In the genomic region with DNA sequence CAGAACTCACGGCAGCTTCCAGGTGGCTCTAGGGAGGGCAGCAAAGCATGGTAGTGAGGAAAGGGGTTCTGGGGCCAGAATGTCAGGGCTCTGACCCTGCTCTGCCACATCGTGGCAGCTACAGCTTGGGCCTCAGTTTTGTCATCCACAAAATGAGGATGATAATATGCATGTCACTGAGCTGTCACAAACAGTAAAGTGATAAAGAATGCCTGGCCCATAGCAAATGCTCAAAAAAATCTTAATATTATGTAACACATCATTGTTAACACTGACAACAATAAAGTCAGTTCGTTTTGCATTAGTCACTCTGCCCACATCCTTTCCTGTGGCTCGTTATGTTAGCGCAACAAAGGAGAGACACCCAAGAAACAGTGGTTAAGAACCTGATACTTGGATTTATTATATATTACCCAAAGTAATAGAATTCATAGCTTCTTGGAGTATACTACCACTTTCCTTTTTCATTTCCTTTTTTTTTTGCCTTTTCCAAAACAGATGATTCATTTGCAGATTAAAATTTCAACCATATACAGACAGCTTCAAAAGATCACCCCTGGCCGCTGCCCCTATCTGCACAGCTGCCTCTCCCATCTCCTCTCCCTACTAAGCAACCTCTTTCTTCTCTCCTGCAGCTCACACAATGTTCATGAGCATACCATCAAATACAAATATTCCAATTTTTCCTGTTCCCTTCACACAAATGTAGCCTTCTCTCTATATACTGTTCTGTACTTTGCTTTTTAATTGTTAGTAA, we compare ENCODE assay signal across 9 cellular contexts. TPM values are rescaled to one million over a fixed set of nuclear protein-coding genes. Genes with fewer than 3 reads are reported as not detected.
A peak's percentile ranks its signal among the peaks of the same experiment; 100 is the strongest.
DNase-seq lines count a peak whose midpoint lies in the region; ATAC-seq and TF ChIP-seq lines count a peak whose summit lies in the region.
"Had no signal": no experiment of that assay in that cellular context is flagged by ENCODE, and none has a peak within 500 bp of the region (broad histone marks: within the 10 kb centered on the region; RNA-seq: fewer than 3 reads in every experiment).

No MANE protein-coding gene starts in this region.

- POLR2A ChIA-PET in SK-N-SH (lab: Yijun Ruan, JAX) (interaction anchor here (1.2 kb wide), 1 partner anchor 103 kb away, joined by 4 read pairs; no protein-coding TSS in a partner anchor), WTC11 (lab: Charles Lee) (no interaction called here)

- H3K4me3 Mint-ChIP-seq in WTC11 = no peak overlapping the region

- no peaks in the 10 kb centered on the region for H3K9me3 Mint-ChIP-seq in WTC11

- CTCF ChIA-PET in SK-N-SH (lab: Yijun Ruan, JAX) (interaction anchor here (1.0 to 9.3 kb wide), 5 partner anchors 9 to 142 kb away, joined by 4 to 87 read pairs (median 14); no protein-coding TSS in a partner anchor), WTC11 (lab: Charles Lee) (no interaction called here)

- peaks cover 11% of the 10 kb centered on the region; the same call in 1 of the 2 replicates for H4K20me1 ChIP-seq in SK-N-SH (ENCODE audit: insufficient read depth)

- ATAC-seq in SK-N-SH treated with all-trans-retinoic acid at 6 μM for 48 hours = no peak
- no peak for ATAC-seq in WTC11
- ATAC-seq: A549 had no signal

- no peaks in the 10 kb centered on the region for H3K4me1 Mint-ChIP-seq in WTC11

- no peaks in the 10 kb centered on the region for H3K79me2 ChIP-seq in SK-N-SH (ENCODE audit: insufficient read depth)

- TF ChIP-seq RAD21 in SK-N-SH (IDR thresholded peaks at IDR 0.05; ENCODE audit: low read length) = no peak

- no peak overlapping the region for H3K27ac Mint-ChIP-seq in WTC11

- H2AFZ ChIP-seq in SK-N-SH (ENCODE audit: low read depth) = no peak overlapping the region

- H3K9me3 ChIP-seq in SK-N-SH (no peaks in the 10 kb centered on the region), esophagus muscularis mucosa (no peaks in the 10 kb centered on the region), left ventricle myocardium inferior (replicated peaks) (no peaks in the 10 kb centered on the region)
- H3K9me3 ChIP-seq: A549 had no signal

- no peaks in the 10 kb centered on the region for H3K27me3 Mint-ChIP-seq in WTC11 (ENCODE audit: low read depth)

- no peak overlapping the region for H3K4me3 ChIP-seq in SK-N-SH (ENCODE audit: low read depth in 2 of 2, low read length in 1 of 2)
- no peak overlapping the region for H3K4me3 ChIP-seq in esophagus muscularis mucosa
- no peak overlapping the region for H3K4me3 ChIP-seq in left ventricle myocardium inferior
- H3K4me3 ChIP-seq: A549 had no signal

- no peak overlapping the region for H3K9ac ChIP-seq in SK-N-SH

- H3K36me3 Mint-ChIP-seq in WTC11 = peaks cover 43% of the 10 kb centered on the region

- no peaks in the 10 kb centered on the region for H3K9me2 ChIP-seq in SK-N-SH

- TF ChIP-seq CTCF in SK-N-SH (IDR thresholded peaks at IDR 0.05) (no peak), WTC11 (IDR thresholded peaks at IDR 0.05) (no peak), esophagus muscularis mucosa (IDR thresholded peaks at IDR 0.05) (no peak), left ventricle myocardium inferior (IDR thresholded peaks at IDR 0.05; ENCODE audit: borderline replicate concordance) (no peak)

- no peak for TF ChIP-seq POLR2A in esophagus muscularis mucosa (IDR thresholded peaks at IDR 0.05; ENCODE audit: low read depth)

- peaks cover 5% of the 10 kb centered on the region for H3F3A ChIP-seq in SK-N-SH (replicated peaks; ENCODE audit: insufficient read depth)

- TF ChIP-seq EP300 in SK-N-SH (IDR thresholded peaks at IDR 0.05; ENCODE audit: borderline replicate concordance in 1 of 2, low read depth in 1 of 2, low read length in 1 of 2) (no peak), esophagus muscularis mucosa (IDR thresholded peaks at IDR 0.05) (no peak)

- H3K36me3 ChIP-seq in SK-N-SH (replicated peaks in 1 of 2; ENCODE audit: control insufficient read depth in 1 of 2, insufficient read depth in 2 of 2, low read length in 1 of 2) (peaks cover 12 to 48% of the 10 kb centered on the region in 2 experiments), esophagus muscularis mucosa (peaks cover 35 to 88% (median 71%) of the 10 kb centered on the region in 4 donors), left ventricle myocardium inferior (peaks cover 78% of the 10 kb centered on the region)

- no peaks in the 10 kb centered on the region for H3K27me3 ChIP-seq in SK-N-SH (ENCODE audit: insufficient read depth)
- H3K27me3 ChIP-seq in esophagus muscularis mucosa = no peaks in the 10 kb centered on the region
- no peaks in the 10 kb centered on the region for H3K27me3 ChIP-seq in left ventricle myocardium inferior (ENCODE audit: low read depth)

- peaks cover 4 to 13% of the 10 kb centered on the region in 2 experiments; a peak in 1 of 4 replicates for H3K4me1 ChIP-seq in SK-N-SH (ENCODE audit: control insufficient read depth in 1 of 2, insufficient read depth in 2 of 2, low read depth in 1 of 2, low read length in 1 of 2)
- no peaks in the 10 kb centered on the region for H3K4me1 ChIP-seq in esophagus muscularis mucosa
- peaks cover 6% of the 10 kb centered on the region for H3K4me1 ChIP-seq in left ventricle myocardium inferior
- H3K4me1 ChIP-seq: A549 had no signal

- 0 out of 2 replicates have a peak overlapping the region, but pooled peaks have one; percentile 8 for H3K4me2 ChIP-seq in SK-N-SH
- H3K4me2 ChIP-seq: A549 had no signal

- H3K27ac ChIP-seq in SK-N-SH (ENCODE audit: low read depth in 2 of 2, low read length in 1 of 2) = peak overlapping the region in 1 of 2 experiments; percentile 6; a peak in 2 of 4 replicates
- H3K27ac ChIP-seq in esophagus muscularis mucosa (replicated peaks in 1 of 4) = no peak overlapping the region
- H3K27ac ChIP-seq in left ventricle myocardium inferior (replicated peaks) = no peak overlapping the region
- H3K27ac ChIP-seq: A549 had no signal

- WGBS in SK-N-SH (ENCODE audit: low lambda C conversion rate) = 59% methylated on average over 6 of the region's 6 CpGs
- 70% methylated on average over 6 of the region's 6 CpGs for WGBS in esophagus muscularis mucosa

- intact Hi-C loops in esophagus muscularis mucosa (cut with DNase I) (no loop called here), left ventricle myocardium inferior (cut with micrococcal nuclease) (loop anchor here (10.0 kb wide), 1 partner anchor 64 kb away; no protein-coding TSS in a partner anchor)

- DNase-seq in SK-N-SH (no peak), LHCN-M2 (ENCODE audit: low read depth) (peak; percentile 92), WTC11 (ENCODE audit: low spot score) (no peak), esophagus muscularis mucosa (ENCODE audit: extremely low spot score) (no peak), left ventricle myocardium inferior (no peak)
- DNase-seq in activated effector memory CD4-positive, alpha-beta T cell treated with anti-CD3 and anti-CD28 coated beads, Interleukin-2, amount 50 U/mL, for 16 hours = peak; percentile 67
- peak in 2 of 3 experiments; percentile 13 to 18 for DNase-seq in stimulated activated CD4-positive, alpha-beta T cell treated with anti-CD3 and anti-CD28 coated beads, TNF-alpha, amount 100 ng/mL, for 4 hours (ENCODE audit: low read depth in 3 of 3)

TF ChIP-seq in SK-N-SH, 30 proteins besides CTCF, POLR2A, EP300 and RAD21:
- TF ChIP-seq FOXM1 (IDR thresholded peaks at IDR 0.05; ENCODE audit: low read depth) = no peak
- no peak for TF ChIP-seq POLR2AphosphoS5 (IDR thresholded peaks at IDR 0.05; ENCODE audit: low read depth, low read length)

TF ChIP-seq in SK-N-SH treated with all-trans-retinoic acid at 6 μM for 48 hours, 23 proteins besides CTCF, POLR2A, EP300 and RAD21:
- no peak for TF ChIP-seq SNAI2 (CRISPR knock-in tag; IDR thresholded peaks at IDR 0.05)
- TF ChIP-seq GLIS3 (CRISPR knock-in tag; IDR thresholded peaks at IDR 0.05) = no peak
- TF ChIP-seq BACH2 (CRISPR knock-in tag; IDR thresholded peaks at IDR 0.05; ENCODE audit: borderline replicate concordance) = no peak
- no peak for TF ChIP-seq OSR1 (CRISPR knock-in tag; IDR thresholded peaks at IDR 0.05)
- no peak for TF ChIP-seq ZNF8 (CRISPR knock-in tag; IDR thresholded peaks at IDR 0.05)

TF ChIP-seq in WTC11, 78 proteins besides CTCF, POLR2A, EP300 and RAD21 (continues in another document):
- TF ChIP-seq, protein P1, sequence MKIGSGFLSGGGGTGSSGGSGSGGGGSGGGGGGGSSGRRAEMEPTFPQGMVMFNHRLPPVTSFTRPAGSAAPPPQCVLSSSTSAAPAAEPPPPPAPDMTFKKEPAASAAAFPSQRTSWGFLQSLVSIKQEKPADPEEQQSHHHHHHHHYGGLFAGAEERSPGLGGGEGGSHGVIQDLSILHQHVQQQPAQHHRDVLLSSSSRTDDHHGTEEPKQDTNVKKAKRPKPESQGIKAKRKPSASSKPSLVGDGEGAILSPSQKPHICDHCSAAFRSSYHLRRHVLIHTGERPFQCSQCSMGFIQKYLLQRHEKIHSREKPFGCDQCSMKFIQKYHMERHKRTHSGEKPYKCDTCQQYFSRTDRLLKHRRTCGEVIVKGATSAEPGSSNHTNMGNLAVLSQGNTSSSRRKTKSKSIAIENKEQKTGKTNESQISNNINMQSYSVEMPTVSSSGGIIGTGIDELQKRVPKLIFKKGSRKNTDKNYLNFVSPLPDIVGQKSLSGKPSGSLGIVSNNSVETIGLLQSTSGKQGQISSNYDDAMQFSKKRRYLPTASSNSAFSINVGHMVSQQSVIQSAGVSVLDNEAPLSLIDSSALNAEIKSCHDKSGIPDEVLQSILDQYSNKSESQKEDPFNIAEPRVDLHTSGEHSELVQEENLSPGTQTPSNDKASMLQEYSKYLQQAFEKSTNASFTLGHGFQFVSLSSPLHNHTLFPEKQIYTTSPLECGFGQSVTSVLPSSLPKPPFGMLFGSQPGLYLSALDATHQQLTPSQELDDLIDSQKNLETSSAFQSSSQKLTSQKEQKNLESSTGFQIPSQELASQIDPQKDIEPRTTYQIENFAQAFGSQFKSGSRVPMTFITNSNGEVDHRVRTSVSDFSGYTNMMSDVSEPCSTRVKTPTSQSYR (CRISPR knock-in tag; IDR thresholded peaks at IDR 0.05) = no peak

RNA-seq across cellular contexts. Expression of a gene that starts 45.5 kb away (rescaled TPM):
- polyA plus RNA-seq in SK-N-SH (2012; rRNA removed) = 1.8 and 5.4 TPM in 2 replicates
- 5.0 and 9.3 TPM in 2 replicates for polyA plus RNA-seq in SK-N-SH (2012; cell fraction: cytosol; rRNA removed)
- 2.0 and 2.3 TPM in 2 replicates for polyA plus RNA-seq in SK-N-SH (2012; cell fraction: nucleus; rRNA removed)
- not detected in 2 replicates for total RNA-seq in LHCN-M2 (2014; rRNA removed)
- not detected for polyA plus RNA-seq in LHCN-M2 (2012)
- total RNA-seq in WTC11 (2021) = not detected in 3 replicates
- not detected for total RNA-seq in esophagus muscularis mucosa
- not detected for total RNA-seq in left ventricle myocardium inferior

Comparison
In these comparisons a context has a peak if more than half of its experiments do, and no peak if none do; other contexts are left out.
1. DNase-seq: peak in LHCN-M2 (single experiment), activated effector memory CD4-positive, alpha-beta T cell treated with anti-CD3 and anti-CD28 coated beads, Interleukin-2, amount 50 U/mL, for 16 hours (single experiment) and stimulated activated CD4-positive, alpha-beta T cell treated with anti-CD3 and anti-CD28 coated beads, TNF-alpha, amount 100 ng/mL, for 4 hours (2 of 3); none in SK-N-SH (single experiment), WTC11 (single experiment), esophagus muscularis mucosa (single experiment) and left ventricle myocardium inferior (single experiment).